1 cellular context compared by ENCODE assay signal in the genomic region with DNA sequence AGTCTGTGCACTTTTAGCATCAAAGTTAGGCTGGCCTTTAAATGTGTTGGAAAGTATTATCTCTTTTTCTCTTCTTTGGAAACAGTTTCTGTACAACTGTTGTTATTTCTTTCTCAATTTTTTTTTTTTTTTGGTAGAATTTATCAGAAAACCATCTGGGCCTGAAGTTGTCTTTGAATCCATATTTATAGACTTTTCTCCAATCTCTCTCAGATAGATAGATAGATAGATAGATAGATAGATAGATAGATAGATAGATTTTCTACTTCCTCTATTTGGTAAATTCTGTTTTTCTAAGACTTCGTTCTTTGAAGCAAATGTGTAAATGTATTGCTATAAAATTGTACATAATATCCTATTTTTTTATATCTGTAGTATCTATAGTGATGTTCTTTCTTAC.
TF ChIP-seq lines count a peak whose summit lies in the region.

No MANE protein-coding gene starts in this region.

TF ChIP-seq in GM23338, 12 proteins besides CTCF, POLR2A, EP300 and RAD21:
- TF ChIP-seq, protein P1, sequence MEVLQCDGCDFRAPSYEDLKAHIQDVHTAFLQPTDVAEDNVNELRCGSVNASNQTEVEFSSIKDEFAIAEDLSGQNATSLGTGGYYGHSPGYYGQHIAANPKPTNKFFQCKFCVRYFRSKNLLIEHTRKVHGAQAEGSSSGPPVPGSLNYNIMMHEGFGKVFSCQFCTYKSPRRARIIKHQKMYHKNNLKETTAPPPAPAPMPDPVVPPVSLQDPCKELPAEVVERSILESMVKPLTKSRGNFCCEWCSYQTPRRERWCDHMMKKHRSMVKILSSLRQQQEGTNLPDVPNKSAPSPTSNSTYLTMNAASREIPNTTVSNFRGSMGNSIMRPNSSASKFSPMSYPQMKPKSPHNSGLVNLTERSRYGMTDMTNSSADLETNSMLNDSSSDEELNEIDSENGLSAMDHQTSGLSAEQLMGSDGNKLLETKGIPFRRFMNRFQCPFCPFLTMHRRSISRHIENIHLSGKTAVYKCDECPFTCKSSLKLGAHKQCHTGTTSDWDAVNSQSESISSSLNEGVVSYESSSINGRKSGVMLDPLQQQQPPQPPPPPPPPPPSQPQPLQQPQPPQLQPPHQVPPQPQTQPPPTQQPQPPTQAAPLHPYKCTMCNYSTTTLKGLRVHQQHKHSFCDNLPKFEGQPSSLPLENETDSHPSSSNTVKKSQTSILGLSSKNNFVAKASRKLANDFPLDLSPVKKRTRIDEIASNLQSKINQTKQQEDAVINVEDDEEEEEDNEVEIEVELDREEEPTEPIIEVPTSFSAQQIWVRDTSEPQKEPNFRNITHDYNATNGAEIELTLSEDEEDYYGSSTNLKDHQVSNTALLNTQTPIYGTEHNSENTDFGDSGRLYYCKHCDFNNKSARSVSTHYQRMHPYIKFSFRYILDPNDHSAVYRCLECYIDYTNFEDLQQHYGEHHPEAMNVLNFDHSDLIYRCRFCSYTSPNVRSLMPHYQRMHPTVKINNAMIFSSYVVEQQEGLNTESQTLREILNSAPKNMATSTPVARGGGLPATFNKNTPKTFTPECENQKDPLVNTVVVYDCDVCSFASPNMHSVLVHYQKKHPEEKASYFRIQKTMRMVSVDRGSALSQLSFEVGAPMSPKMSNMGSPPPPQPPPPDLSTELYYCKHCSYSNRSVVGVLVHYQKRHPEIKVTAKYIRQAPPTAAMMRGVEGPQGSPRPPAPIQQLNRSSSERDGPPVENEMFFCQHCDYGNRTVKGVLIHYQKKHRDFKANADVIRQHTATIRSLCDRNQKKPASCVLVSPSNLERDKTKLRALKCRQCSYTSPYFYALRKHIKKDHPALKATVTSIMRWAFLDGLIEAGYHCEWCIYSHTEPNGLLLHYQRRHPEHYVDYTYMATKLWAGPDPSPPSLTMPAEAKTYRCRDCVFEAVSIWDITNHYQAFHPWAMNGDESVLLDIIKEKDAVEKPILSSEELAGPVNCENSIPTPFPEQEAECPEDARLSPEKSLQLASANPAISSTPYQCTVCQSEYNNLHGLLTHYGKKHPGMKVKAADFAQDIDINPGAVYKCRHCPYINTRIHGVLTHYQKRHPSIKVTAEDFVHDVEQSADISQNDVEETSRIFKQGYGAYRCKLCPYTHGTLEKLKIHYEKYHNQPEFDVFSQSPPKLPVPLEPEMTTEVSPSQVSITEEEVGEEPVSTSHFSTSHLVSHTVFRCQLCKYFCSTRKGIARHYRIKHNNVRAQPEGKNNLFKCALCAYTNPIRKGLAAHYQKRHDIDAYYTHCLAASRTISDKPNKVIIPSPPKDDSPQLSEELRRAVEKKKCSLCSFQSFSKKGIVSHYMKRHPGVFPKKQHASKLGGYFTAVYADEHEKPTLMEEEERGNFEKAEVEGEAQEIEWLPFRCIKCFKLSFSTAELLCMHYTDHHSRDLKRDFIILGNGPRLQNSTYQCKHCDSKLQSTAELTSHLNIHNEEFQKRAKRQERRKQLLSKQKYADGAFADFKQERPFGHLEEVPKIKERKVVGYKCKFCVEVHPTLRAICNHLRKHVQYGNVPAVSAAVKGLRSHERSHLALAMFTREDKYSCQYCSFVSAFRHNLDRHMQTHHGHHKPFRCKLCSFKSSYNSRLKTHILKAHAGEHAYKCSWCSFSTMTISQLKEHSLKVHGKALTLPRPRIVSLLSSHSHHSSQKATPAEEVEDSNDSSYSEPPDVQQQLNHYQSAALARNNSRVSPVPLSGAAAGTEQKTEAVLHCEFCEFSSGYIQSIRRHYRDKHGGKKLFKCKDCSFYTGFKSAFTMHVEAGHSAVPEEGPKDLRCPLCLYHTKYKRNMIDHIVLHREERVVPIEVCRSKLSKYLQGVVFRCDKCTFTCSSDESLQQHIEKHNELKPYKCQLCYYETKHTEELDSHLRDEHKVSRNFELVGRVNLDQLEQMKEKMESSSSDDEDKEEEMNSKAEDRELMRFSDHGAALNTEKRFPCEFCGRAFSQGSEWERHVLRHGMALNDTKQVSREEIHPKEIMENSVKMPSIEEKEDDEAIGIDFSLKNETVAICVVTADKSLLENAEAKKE (CRISPR knock-in tag; IDR thresholded peaks at IDR 0.05) = no peak
- TF ChIP-seq CREB1 (CRISPR knock-in tag; IDR thresholded peaks at IDR 0.05; ENCODE audit: low read depth) = no peak
- TF ChIP-seq EZH2 (IDR thresholded peaks at IDR 0.05; ENCODE audit: low read depth, unreplicated experiment) = no peak
- TF ChIP-seq STAT1 (IDR thresholded peaks at IDR 0.05; ENCODE audit: unreplicated experiment) = no peak
- TF ChIP-seq, protein P2, sequence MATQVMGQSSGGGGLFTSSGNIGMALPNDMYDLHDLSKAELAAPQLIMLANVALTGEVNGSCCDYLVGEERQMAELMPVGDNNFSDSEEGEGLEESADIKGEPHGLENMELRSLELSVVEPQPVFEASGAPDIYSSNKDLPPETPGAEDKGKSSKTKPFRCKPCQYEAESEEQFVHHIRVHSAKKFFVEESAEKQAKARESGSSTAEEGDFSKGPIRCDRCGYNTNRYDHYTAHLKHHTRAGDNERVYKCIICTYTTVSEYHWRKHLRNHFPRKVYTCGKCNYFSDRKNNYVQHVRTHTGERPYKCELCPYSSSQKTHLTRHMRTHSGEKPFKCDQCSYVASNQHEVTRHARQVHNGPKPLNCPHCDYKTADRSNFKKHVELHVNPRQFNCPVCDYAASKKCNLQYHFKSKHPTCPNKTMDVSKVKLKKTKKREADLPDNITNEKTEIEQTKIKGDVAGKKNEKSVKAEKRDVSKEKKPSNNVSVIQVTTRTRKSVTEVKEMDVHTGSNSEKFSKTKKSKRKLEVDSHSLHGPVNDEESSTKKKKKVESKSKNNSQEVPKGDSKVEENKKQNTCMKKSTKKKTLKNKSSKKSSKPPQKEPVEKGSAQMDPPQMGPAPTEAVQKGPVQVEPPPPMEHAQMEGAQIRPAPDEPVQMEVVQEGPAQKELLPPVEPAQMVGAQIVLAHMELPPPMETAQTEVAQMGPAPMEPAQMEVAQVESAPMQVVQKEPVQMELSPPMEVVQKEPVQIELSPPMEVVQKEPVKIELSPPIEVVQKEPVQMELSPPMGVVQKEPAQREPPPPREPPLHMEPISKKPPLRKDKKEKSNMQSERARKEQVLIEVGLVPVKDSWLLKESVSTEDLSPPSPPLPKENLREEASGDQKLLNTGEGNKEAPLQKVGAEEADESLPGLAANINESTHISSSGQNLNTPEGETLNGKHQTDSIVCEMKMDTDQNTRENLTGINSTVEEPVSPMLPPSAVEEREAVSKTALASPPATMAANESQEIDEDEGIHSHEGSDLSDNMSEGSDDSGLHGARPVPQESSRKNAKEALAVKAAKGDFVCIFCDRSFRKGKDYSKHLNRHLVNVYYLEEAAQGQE (IDR thresholded peaks at IDR 0.05; ENCODE audit: unreplicated experiment) = no peak
- TF ChIP-seq POLR2AphosphoS5 (IDR thresholded peaks at IDR 0.05; ENCODE audit: low read depth) = no peak
- no peak for TF ChIP-seq EZH2phosphoT487 (IDR thresholded peaks at IDR 0.05; ENCODE audit: unreplicated experiment)
- no peak for TF ChIP-seq NANOG (IDR thresholded peaks at IDR 0.05; ENCODE audit: borderline replicate concordance)
- no peak for TF ChIP-seq ZNF331 (CRISPR knock-in tag; IDR thresholded peaks at IDR 0.05; ENCODE audit: low read depth)
- TF ChIP-seq ZNF114 (CRISPR knock-in tag; IDR thresholded peaks at IDR 0.05) = no peak
- TF ChIP-seq, protein P3, sequence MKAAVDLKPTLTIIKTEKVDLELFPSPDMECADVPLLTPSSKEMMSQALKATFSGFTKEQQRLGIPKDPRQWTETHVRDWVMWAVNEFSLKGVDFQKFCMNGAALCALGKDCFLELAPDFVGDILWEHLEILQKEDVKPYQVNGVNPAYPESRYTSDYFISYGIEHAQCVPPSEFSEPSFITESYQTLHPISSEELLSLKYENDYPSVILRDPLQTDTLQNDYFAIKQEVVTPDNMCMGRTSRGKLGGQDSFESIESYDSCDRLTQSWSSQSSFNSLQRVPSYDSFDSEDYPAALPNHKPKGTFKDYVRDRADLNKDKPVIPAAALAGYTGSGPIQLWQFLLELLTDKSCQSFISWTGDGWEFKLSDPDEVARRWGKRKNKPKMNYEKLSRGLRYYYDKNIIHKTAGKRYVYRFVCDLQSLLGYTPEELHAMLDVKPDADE (IDR thresholded peaks at IDR 0.05) = no peak
- no peak for TF ChIP-seq JUNB (IDR thresholded peaks at IDR 0.05; ENCODE audit: unreplicated experiment)
TF ChIP-seq in GM23338: peak in this region for 0.
